ENCODE assay signal across 32 cellular contexts in the genomic region with DNA sequence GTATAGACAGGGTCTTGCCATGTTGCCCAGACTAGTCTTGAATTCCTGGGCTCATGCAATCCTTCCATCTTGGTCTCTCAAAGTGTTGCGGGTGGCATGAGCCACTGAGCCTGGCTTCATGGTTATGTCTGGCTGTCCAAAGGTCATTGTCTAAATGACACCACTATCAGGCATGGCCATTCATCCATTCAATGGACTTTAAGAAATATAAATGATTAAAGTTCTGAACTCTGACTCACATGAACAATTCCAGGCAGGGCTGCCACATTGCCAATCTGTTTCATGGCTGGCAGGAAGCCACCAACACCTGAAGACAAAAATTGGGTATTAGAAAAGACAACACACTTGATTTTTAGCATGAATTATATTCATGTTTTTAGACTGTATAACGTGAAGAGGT. TPM values are rescaled to one million over a fixed set of nuclear protein-coding genes. Genes with fewer than 3 reads are reported as not detected.
DNase-seq lines count a peak whose midpoint lies in the region; ATAC-seq, FAIRE-seq and TF ChIP-seq lines count a peak whose summit lies in the region.
"Had no signal": no experiment of that assay in that cellular context is flagged by ENCODE, and none has a peak within 500 bp of the region (broad histone marks: within the 10 kb centered on the region; RNA-seq: fewer than 3 reads in every experiment).

No MANE protein-coding gene starts in this region.

- H3K27ac ChIP-seq in MM.1S (ENCODE audit: low read length) (peak overlapping the region; percentile 88), colonic mucosa (peak overlapping the region; percentile 20)
- H3K27ac ChIP-seq: breast epithelium, tibial nerve had no signal

- H3K9me2 ChIP-seq in MM.1S (replicated peaks; ENCODE audit: insufficient read depth, low read length), result no peaks in the 10 kb centered on the region

- peaks cover 51% of the 10 kb centered on the region for H3K4me1 Mint-ChIP-seq in activated CD8-positive, alpha-beta memory T cell treated with anti-CD3 and anti-CD28 coated beads, Interleukin-2, amount 10 ng/mL, durations not matched to agents 7 days and 5 days
- H3K4me1 Mint-ChIP-seq in stimulated activated naive B cell treated with anti-CD40 and anti-IgM and Interleukin-4, amounts not matched to agents 10 μg/mL and 1 μg/mL and 100 μg/mL, for 72 hours, result peaks cover 26 to 51% of the 10 kb centered on the region in 2 donors

- H4K20me1 ChIP-seq in MM.1S (ENCODE audit: insufficient read depth, low read length), result no peaks in the 10 kb centered on the region

- TF ChIP-seq CTCF in MM.1S (IDR thresholded peaks at IDR 0.05; ENCODE audit: low read length), result no peak
- TF ChIP-seq CTCF in colonic mucosa (IDR thresholded peaks at IDR 0.05), result no peak

- no peak for TF ChIP-seq POLR2A in GM12891 (IDR thresholded peaks at IDR 0.05; ENCODE audit: low read depth, low read length)

- H3K36me3 ChIP-seq in MM.1S (replicated peaks; ENCODE audit: insufficient read depth, low read length) (peaks cover 22% of the 10 kb centered on the region), colonic mucosa (peaks cover 12% of the 10 kb centered on the region)

- peak overlapping the region; percentile 3 for H3K4me3 ChIP-seq in MM.1S (ENCODE audit: low read length)
- H3K4me3 ChIP-seq in colonic mucosa, result no peak overlapping the region
- H3K4me3 ChIP-seq: breast epithelium, tibial nerve had no signal

- no peak overlapping the region for H3K9ac ChIP-seq in MM.1S (ENCODE audit: low read length)
- no peak overlapping the region for H3K9ac ChIP-seq in colonic mucosa (ENCODE audit: low read depth in 2 of 2, low read length in 2 of 2)

- H3K27me3 ChIP-seq in MM.1S (replicated peaks; ENCODE audit: insufficient read depth, low read length) (no peaks in the 10 kb centered on the region), colonic mucosa (no peaks in the 10 kb centered on the region)
- H3K27me3 ChIP-seq: breast epithelium, tibial nerve had no signal

- no peak overlapping the region for H3K4me3 Mint-ChIP-seq in activated CD8-positive, alpha-beta memory T cell treated with anti-CD3 and anti-CD28 coated beads, Interleukin-2, amount 10 ng/mL, durations not matched to agents 7 days and 5 days
- no peak overlapping the region for H3K4me3 Mint-ChIP-seq in stimulated activated naive B cell treated with anti-CD40 and anti-IgM and Interleukin-4, amounts not matched to agents 10 μg/mL and 1 μg/mL and 100 μg/mL, for 72 hours
- H3K4me3 Mint-ChIP-seq: effector memory CD8-positive, alpha-beta T cell; nephron progenitor cell; WTC11 had no signal

- H3K9me3 ChIP-seq in MM.1S (replicated peaks; ENCODE audit: insufficient read depth, low read length) (no peaks in the 10 kb centered on the region), colonic mucosa (no peaks in the 10 kb centered on the region)
- H3K9me3 ChIP-seq: breast epithelium, tibial nerve had no signal

- H2AFZ ChIP-seq in MM.1S (ENCODE audit: low read length), result no peak overlapping the region

- peaks cover 76% of the 10 kb centered on the region for H3K79me2 ChIP-seq in MM.1S (ENCODE audit: low read length)

- no peak for DNase-seq in activated CD8-positive, alpha-beta memory T cell treated with anti-CD3 and anti-CD28 coated beads, Interleukin-2, amount 10 ng/mL, durations not matched to agents 7 days and 5 days
- DNase-seq in activated CD8-positive, alpha-beta memory T cell treated with anti-CD3 and anti-CD28 coated beads for 24 hours, result no peak
- DNase-seq in MM.1S (no peak), colonic mucosa (no peak), GM12891 (ENCODE audit: insufficient read length, low spot score) (no peak), A172 (ENCODE audit: low spot score) (no peak), DMS153 (lab: John Stamatoyannopoulos, UW) (no peak)
- no peak for DNase-seq in stimulated activated naive B cell treated with anti-CD40 and anti-IgM and Interleukin-4, amounts not matched to agents 10 μg/mL and 1 μg/mL and 100 μg/mL, for 72 hours
- DNase-seq: activated CD4-positive, alpha-beta T cell treated with anti-CD3 and anti-CD28 coated beads, Interleukin-2, amount 50 U/mL, for 48 hours; activated gamma-delta T cell treated with Interleukin-2 at 50 U/mL for 16 hours; amygdala; COR-L47; effector memory CD8-positive, alpha-beta T cell; foreskin melanocyte; hypothalamus; left ventricle myocardium superior; NCI-H1105 treated with DMSO at 0.1 percent for 48 hours; NCI-H2029; NCI-H226; NCI-H748 treated with DMSO at 0.1 percent for 48 hours; nephron progenitor cell; T1000 had no signal

- H3K36me3 Mint-ChIP-seq in activated CD8-positive, alpha-beta memory T cell treated with anti-CD3 and anti-CD28 coated beads, Interleukin-2, amount 10 ng/mL, durations not matched to agents 7 days and 5 days, result peaks cover 47% of the 10 kb centered on the region
- peaks cover 18 to 40% of the 10 kb centered on the region in 2 donors for H3K36me3 Mint-ChIP-seq in stimulated activated naive B cell treated with anti-CD40 and anti-IgM and Interleukin-4, amounts not matched to agents 10 μg/mL and 1 μg/mL and 100 μg/mL, for 72 hours

- H3K9me3 Mint-ChIP-seq in activated CD8-positive, alpha-beta memory T cell treated with anti-CD3 and anti-CD28 coated beads, Interleukin-2, amount 10 ng/mL, durations not matched to agents 7 days and 5 days (ENCODE audit: low read depth), result no peaks in the 10 kb centered on the region
- H3K9me3 Mint-ChIP-seq in stimulated activated naive B cell treated with anti-CD40 and anti-IgM and Interleukin-4, amounts not matched to agents 10 μg/mL and 1 μg/mL and 100 μg/mL, for 72 hours, result peaks cover 0 to 2% of the 10 kb centered on the region in 2 donors
- H3K9me3 Mint-ChIP-seq: effector memory CD8-positive, alpha-beta T cell; nephron progenitor cell; WTC11 had no signal

- H3K4me1 ChIP-seq in MM.1S (ENCODE audit: low read length), result peaks cover 43% of the 10 kb centered on the region
- H3K4me1 ChIP-seq in colonic mucosa, result peaks cover 11% of the 10 kb centered on the region

- H3K27ac Mint-ChIP-seq in activated CD8-positive, alpha-beta memory T cell treated with anti-CD3 and anti-CD28 coated beads, Interleukin-2, amount 10 ng/mL, durations not matched to agents 7 days and 5 days, result peak overlapping the region; percentile 80
- peak overlapping the region; percentile 31 for H3K27ac Mint-ChIP-seq in stimulated activated naive B cell treated with anti-CD40 and anti-IgM and Interleukin-4, amounts not matched to agents 10 μg/mL and 1 μg/mL and 100 μg/mL, for 72 hours
- H3K27ac Mint-ChIP-seq: nephron progenitor cell, WTC11 had no signal

- no peak for FAIRE-seq in GM12891 (lab: Jason Lieb, UNC)
- FAIRE-seq: A204.1, H54 had no signal

- intact Hi-C loops in colonic mucosa (cut with DNase I), result no loop called here

- H3K27me3 Mint-ChIP-seq in activated CD8-positive, alpha-beta memory T cell treated with anti-CD3 and anti-CD28 coated beads, Interleukin-2, amount 10 ng/mL, durations not matched to agents 7 days and 5 days, result no peaks in the 10 kb centered on the region
- H3K27me3 Mint-ChIP-seq in stimulated activated naive B cell treated with anti-CD40 and anti-IgM and Interleukin-4, amounts not matched to agents 10 μg/mL and 1 μg/mL and 100 μg/mL, for 72 hours, result no peaks in the 10 kb centered on the region
- H3K27me3 Mint-ChIP-seq: effector memory CD8-positive, alpha-beta T cell had no signal

- ATAC-seq in activated CD8-positive, alpha-beta memory T cell treated with anti-CD3 and anti-CD28 coated beads, Interleukin-2, amount 10 ng/mL, durations not matched to agents 7 days and 5 days, result no peak
- no peak for ATAC-seq in stimulated activated naive B cell treated with anti-CD40 and anti-IgM and Interleukin-4, amounts not matched to agents 10 μg/mL and 1 μg/mL and 100 μg/mL, for 72 hours (replicated peaks)
- ATAC-seq: effector memory CD8-positive, alpha-beta T cell; esophagus mucosa; left ventricle myocardium superior; Right ventricle myocardium inferior; sciatic nerve; WTC11 had no signal

- peak overlapping the region; percentile 74 for H3K4me2 ChIP-seq in MM.1S (ENCODE audit: low read depth, low read length)

- CTCF ChIA-PET in activated CD8-positive, alpha-beta memory T cell treated with anti-CD3 and anti-CD28 coated beads, Interleukin-2, amount 10 ng/mL, durations not matched to agents 7 days and 5 days (lab: Charles Lee), result no interaction called here

- peaks cover 31% of the 10 kb centered on the region for H3F3A ChIP-seq in MM.1S (ENCODE audit: insufficient read depth, low read length)

TF ChIP-seq in GM12891, 5 proteins besides CTCF, POLR2A, EP300 and RAD21:
- no peak for TF ChIP-seq TAF1 (IDR thresholded peaks at IDR 0.05; ENCODE audit: low read depth, low read length)
- no peak for TF ChIP-seq POU2F2 (IDR thresholded peaks at IDR 0.05; ENCODE audit: low read depth, low read length)
- no peak for TF ChIP-seq PAX5 (IDR thresholded peaks at IDR 0.05; ENCODE audit: insufficient read depth, low read length, severe bottlenecking)
- TF ChIP-seq POLR2AphosphoS5 (IDR thresholded peaks at IDR 0.05; ENCODE audit: low read depth, low read length), result no peak
- TF ChIP-seq SPI1 (IDR thresholded peaks at IDR 0.05; ENCODE audit: low read depth, low read length), result no peak

RNA-seq across cellular contexts. Expression of gene RTCB, which starts 4.1 kb away (rescaled TPM):
- 10 to 100 TPM; 77.2 to 85.5 TPM for total RNA-seq in activated CD8-positive, alpha-beta memory T cell treated with anti-CD3 and anti-CD28 coated beads, Interleukin-2, amount 10 ng/mL, durations not matched to agents 7 days and 5 days
- 100 to 1,000 TPM in 1 of 2 donors, 10 to 100 TPM in 1; 96.6 to 120 TPM for total RNA-seq in colonic mucosa
- 84.4 TPM for polyA plus RNA-seq in GM12891 (2012; ENCODE audit: low read depth, missing spikeins)
- total RNA-seq in A172 (2014; rRNA removed; shearing (Covaris generic)), result 107 and 109 TPM in 2 replicates

RNA-seq across cellular contexts. Expression of gene RFPL3, which starts 50.3 kb away (rescaled TPM):
- not detected for total RNA-seq in activated CD8-positive, alpha-beta memory T cell treated with anti-CD3 and anti-CD28 coated beads, Interleukin-2, amount 10 ng/mL, durations not matched to agents 7 days and 5 days
- not detected for total RNA-seq in colonic mucosa
- not detected for polyA plus RNA-seq in GM12891 (2012; ENCODE audit: low read depth, missing spikeins)
- total RNA-seq in A172 (2014; rRNA removed; shearing (Covaris generic)), result not detected in 2 replicates
- total RNA-seq: breast epithelium, Daoy, esophagus mucosa, left ventricle myocardium superior, Right ventricle myocardium inferior, sciatic nerve, tibial nerve, WTC11 had no signal

RNA-seq across cellular contexts. Expression of gene BPIFC, which starts 56.3 kb away (rescaled TPM):
- not detected for total RNA-seq in activated CD8-positive, alpha-beta memory T cell treated with anti-CD3 and anti-CD28 coated beads, Interleukin-2, amount 10 ng/mL, durations not matched to agents 7 days and 5 days
- not detected for total RNA-seq in colonic mucosa
- polyA plus RNA-seq in GM12891 (2012; ENCODE audit: low read depth, missing spikeins), result not detected
- total RNA-seq in A172 (2014; rRNA removed; shearing (Covaris generic)), result not detected in 2 replicates
- total RNA-seq: breast epithelium, esophagus mucosa, left ventricle myocardium superior, mononuclear cell, Right ventricle myocardium inferior, sciatic nerve, tibial nerve, WTC11 had no signal
